In genomic region chr16:68776821-68777485, GRCh38 we compare ENCODE assay signal across 9 cellular contexts. TPM values are rescaled to one million over a fixed set of nuclear protein-coding genes. Genes with fewer than 3 reads are reported as not detected.
A peak's percentile ranks its signal among the peaks of the same experiment; 100 is the strongest.
DNase-seq lines count a peak whose midpoint lies in the region; ATAC-seq and TF ChIP-seq lines count a peak whose summit lies in the region.
"Had no signal": no experiment of that assay in that cellular context is flagged by ENCODE, and none has a peak within 500 bp of the region (broad histone marks: within the 10 kb centered on the region; RNA-seq: fewer than 3 reads in every experiment).

No MANE protein-coding gene starts in this region.

- peaks cover 11 to 21% of the 10 kb centered on the region in 2 donors for H3K27me3 Mint-ChIP-seq in effector memory CD8-positive, alpha-beta T cell

- ATAC-seq in GM21447 (IDR thresholded peaks at IDR 0.05; ENCODE audit: unreplicated experiment): peak; percentile 84
- ATAC-seq in HG03520 (IDR thresholded peaks at IDR 0.05; ENCODE audit: unreplicated experiment): peak; percentile 58
- peak; percentile 76 for ATAC-seq in effector memory CD8-positive, alpha-beta T cell (replicated peaks)
- no peak for ATAC-seq in sciatic nerve

- intact Hi-C loops in sciatic nerve (cut with DNase I): loop anchor here (5.0 kb wide), 1 partner anchor 655 kb away; no protein-coding TSS in a partner anchor

- DNase-seq in GM13976 (ENCODE audit: low spot score) (peak; percentile 55), SIG-M5 treated with dmso at 0.1 percent for 504 hours (lab: John Stamatoyannopoulos, UW; ENCODE audit: unreplicated experiment) (no peak), erythroblast (lab: John Stamatoyannopoulos, UW) (no peak), AG20443 (ENCODE audit: low spot score) (no peak), sciatic nerve (ENCODE audit: low spot score) (no peak)
- DNase-seq in effector memory CD8-positive, alpha-beta T cell: peak in 2 of 3 experiments; percentile 5 to 24
- DNase-seq: NCI-H187 had no signal

- H3K27ac Mint-ChIP-seq in effector memory CD8-positive, alpha-beta T cell: no peak overlapping the region

- H3K4me3 Mint-ChIP-seq in effector memory CD8-positive, alpha-beta T cell: peak overlapping the region in 1 of 2 donors; percentile 49

- no peak for TF ChIP-seq POLR2A in erythroblast (IDR thresholded peaks at IDR 0.05; ENCODE audit: low read length)

- no peaks in the 10 kb centered on the region for H3K9me3 Mint-ChIP-seq in effector memory CD8-positive, alpha-beta T cell

- no peak for TF ChIP-seq CTCF in GM13976 (IDR thresholded peaks at IDR 0.05; ENCODE audit: borderline replicate concordance, control extremely low read depth, extremely low read depth, insufficient read depth, missing control alignments)

- in situ Hi-C loops in GM13976 (cut with MboI; ENCODE audit: low sequenced_read_pairs, unreplicated experiment): no loop called here

- H3K36me3 Mint-ChIP-seq in effector memory CD8-positive, alpha-beta T cell (ENCODE audit: insufficient read depth): no peaks in the 10 kb centered on the region

- H3K4me1 Mint-ChIP-seq in effector memory CD8-positive, alpha-beta T cell (ENCODE audit: low read depth in 2 of 2): peaks cover 5 to 7% of the 10 kb centered on the region in 2 donors

RNA-seq across cellular contexts. Expression of gene CDH1, which starts 39.9 kb away (rescaled TPM):
- 55.7 TPM for total RNA-seq in sciatic nerve

Comparison
In these comparisons a context has a peak if more than half of its experiments do, and no peak if none do; other contexts are left out.
1. DNase-seq: peak in GM13976 (single experiment) and effector memory CD8-positive, alpha-beta T cell (2 of 3); none in SIG-M5 treated with dmso at 0.1 percent for 504 hours (single experiment), erythroblast (0 of 2), AG20443 (single experiment) and sciatic nerve (single experiment).